12 cellular contexts compared by ENCODE assay signal in the genomic region with DNA sequence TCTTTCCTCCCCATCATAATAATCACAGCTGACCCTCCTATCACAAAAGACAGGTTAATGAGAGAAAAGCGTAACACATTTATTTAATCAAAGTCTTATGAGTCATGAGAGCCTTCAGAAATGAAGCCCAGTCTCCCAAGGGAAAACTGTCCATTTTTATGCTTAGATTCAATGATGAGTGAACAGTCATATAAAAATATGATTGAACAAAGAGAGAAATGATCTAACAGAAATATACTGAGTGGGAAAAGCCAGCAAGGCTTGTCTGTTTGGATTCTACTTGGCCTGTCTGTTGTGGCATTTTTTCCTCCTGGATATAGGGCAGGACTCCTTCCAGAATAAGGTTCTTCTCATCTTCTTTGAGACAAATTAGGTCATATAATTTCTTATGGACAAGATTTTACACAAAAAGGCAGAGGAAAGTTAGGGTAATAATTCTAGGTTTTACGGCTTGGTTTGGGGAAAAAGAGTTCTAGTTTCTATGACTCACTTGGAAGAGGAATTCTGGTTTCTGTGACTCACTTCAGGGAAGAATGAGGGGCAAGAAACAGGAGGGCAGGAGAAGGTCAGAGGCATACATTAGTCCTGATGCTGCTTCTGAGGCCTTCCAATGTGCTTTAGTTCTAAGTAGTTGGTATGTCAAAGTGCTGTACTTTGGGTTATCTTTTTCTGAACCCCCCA.
DNase-seq lines count a peak whose midpoint lies in the region; ATAC-seq, FAIRE-seq and TF ChIP-seq lines count a peak whose summit lies in the region.
"Had no signal": no experiment of that assay in that cellular context is flagged by ENCODE, and none has a peak within 500 bp of the region (broad histone marks: within the 10 kb centered on the region; RNA-seq: fewer than 3 reads in every experiment).

No MANE protein-coding gene starts in this region.

- TF ChIP-seq CTCF in HFFc6 (IDR thresholded peaks at IDR 0.05) (no peak), astrocyte of the cerebellum (IDR thresholded peaks at IDR 0.05; ENCODE audit: low read depth, low read length, missing control alignments) (no peak), keratinocyte (optimal IDR thresholded peaks at IDR 0.05 in 1 of 3, IDR thresholded peaks at IDR 0.05 in 1 of 3, conservative IDR thresholded peaks at IDR 0.05 in 1 of 3; ENCODE audit: extremely low read depth in 1 of 3, insufficient read depth in 2 of 3, low read length in 3 of 3) (no peak)

- ATAC-seq in GM18868 (IDR thresholded peaks at IDR 0.05; ENCODE audit: unreplicated experiment), result no peak
- ATAC-seq: activated CD4-positive, CD25-positive, alpha-beta regulatory T cell treated with anti-CD3 and anti-CD28 coated beads, Interleukin-2, amount 50 U/mL, for 24 hours had no signal

- 81 to 92% (median 85%) methylated on average over 2 of the region's 2 CpGs for WGBS in small intestine, 3 donors

- dilution Hi-C loops in keratinocyte (cut with MboI; ENCODE audit: extremely low pct_ligation_motif_present, low sequenced_read_pairs), result no loop called here

- H3K36me3 ChIP-seq in keratinocyte (ENCODE audit: control insufficient read depth in 2 of 2, extremely low read depth in 1 of 2, insufficient read depth in 2 of 2, low read length in 2 of 2) (no peaks in the 10 kb centered on the region), small intestine (ENCODE audit: control insufficient read depth in 2 of 2, insufficient read depth in 2 of 2, low read length in 2 of 2) (no peaks in the 10 kb centered on the region)
- H3K36me3 ChIP-seq: heart left ventricle, neutrophil had no signal

- in situ Hi-C loops in astrocyte of the cerebellum (cut with HindIII; ENCODE audit: low sequenced_read_pairs), result no loop called here

- no peak overlapping the region for H3K9ac ChIP-seq in keratinocyte (ENCODE audit: control insufficient read depth, extremely low read depth, insufficient read depth, low read length)

- peak overlapping the region; percentile 96 for H3K27ac Mint-ChIP-seq in HFFc6
- H3K27ac Mint-ChIP-seq: activated naive CD4-positive, alpha-beta T cell treated with anti-CD3 and anti-CD28 coated beads for 36 hours had no signal

- H3K4me3 Mint-ChIP-seq in HFFc6, result peak overlapping the region; percentile 72
- H3K4me3 Mint-ChIP-seq: activated naive CD4-positive, alpha-beta T cell treated with anti-CD3 and anti-CD28 coated beads for 36 hours had no signal

- DNase-seq in HFFc6 (peak; percentile 85), astrocyte of the cerebellum (ENCODE audit: low read depth) (peak; percentile 82), keratinocyte (ENCODE audit: low read depth, low spot score) (no peak), substantia nigra (lab: John Stamatoyannopoulos, UW) (no peak), small intestine (no peak), cerebellar cortex (ENCODE audit: low spot score) (no peak)
- DNase-seq in activated T-cell treated with anti-CD3 and anti-CD28 coated beads, Interleukin-2, amount 50 U/mL, for 1 hour, result no peak
- DNase-seq: activated naive CD4-positive, alpha-beta T cell treated with anti-CD3 and anti-CD28 coated beads for 36 hours; heart left ventricle had no signal

- H3K27me3 ChIP-seq in keratinocyte (ENCODE audit: control insufficient read depth, extremely low read depth, insufficient read depth, low read length) (no peaks in the 10 kb centered on the region), small intestine (ENCODE audit: control insufficient read depth in 2 of 2, insufficient read depth in 2 of 2, low read length in 2 of 2) (no peaks in the 10 kb centered on the region)
- H3K27me3 ChIP-seq: heart left ventricle, neutrophil had no signal

- H3K4me2 ChIP-seq in keratinocyte (ENCODE audit: control insufficient read depth, extremely low read depth, insufficient read depth, low read depth, low read length), result no peak overlapping the region

- FAIRE-seq in keratinocyte (lab: Jason Lieb, UNC) (peak; percentile 64), small intestine (lab: Jason Lieb, UNC) (no peak)

- H2AFZ ChIP-seq in keratinocyte (ENCODE audit: control insufficient read depth, low read length), result peak overlapping the region; percentile 73

- peaks cover 52% of the 10 kb centered on the region for H3K4me1 Mint-ChIP-seq in HFFc6 (ENCODE audit: low read depth)

- H3K27ac ChIP-seq in keratinocyte (ENCODE audit: control insufficient read depth, insufficient read depth, low read length) (peak overlapping the region; percentile 8), substantia nigra (ENCODE audit: low read depth, low read length, poor library complexity, severe bottlenecking) (peak overlapping the region; percentile 24), small intestine (ENCODE audit: low read depth in 1 of 2, low read length in 1 of 2) (no peak overlapping the region)
- H3K27ac ChIP-seq: neutrophil had no signal

- no peak overlapping the region for H3K4me3 ChIP-seq in astrocyte of the cerebellum (ENCODE audit: low read depth, low read length)
- H3K4me3 ChIP-seq in keratinocyte (ENCODE audit: control insufficient read depth in 2 of 3, extremely low read depth in 1 of 3, insufficient read depth in 2 of 3, low read depth in 1 of 3, low read length in 3 of 3), result no peak overlapping the region
- H3K4me3 ChIP-seq in small intestine (ENCODE audit: low read depth in 1 of 2, low read length in 2 of 2), result no peak overlapping the region
- H3K4me3 ChIP-seq: heart left ventricle had no signal

- no peaks in the 10 kb centered on the region for H3K36me3 Mint-ChIP-seq in HFFc6 (ENCODE audit: low read depth)

- H3K79me2 ChIP-seq in keratinocyte (ENCODE audit: control insufficient read depth, insufficient read depth, low read length), result no peaks in the 10 kb centered on the region

- H3K9me3 Mint-ChIP-seq in HFFc6, result no peaks in the 10 kb centered on the region

- H3K9me1 ChIP-seq in keratinocyte (ENCODE audit: control insufficient read depth, extremely low read depth, insufficient read depth, low read length), result no peaks in the 10 kb centered on the region

- peaks cover 4% of the 10 kb centered on the region; the same call in 1 of the 2 replicates for H3K27me3 Mint-ChIP-seq in HFFc6 (ENCODE audit: insufficient read depth)

- H3K9me3 ChIP-seq in keratinocyte (ENCODE audit: control insufficient read depth, low read depth, low read length) (no peaks in the 10 kb centered on the region), small intestine (ENCODE audit: control insufficient read depth, low read depth) (no peaks in the 10 kb centered on the region)
- H3K9me3 ChIP-seq: heart left ventricle, neutrophil had no signal

- peaks cover 8% of the 10 kb centered on the region for H3K4me1 ChIP-seq in keratinocyte (ENCODE audit: control insufficient read depth, extremely low read depth, insufficient read depth, low read length)
- no peaks in the 10 kb centered on the region for H3K4me1 ChIP-seq in small intestine (ENCODE audit: control insufficient read depth in 2 of 2, insufficient read depth in 1 of 2, low read depth in 1 of 2, low read length in 1 of 2)

- no peaks in the 10 kb centered on the region for H4K20me1 ChIP-seq in keratinocyte (ENCODE audit: control insufficient read depth, extremely low read depth, insufficient read depth, low read length)

Comparison
In these comparisons a context has a peak if more than half of its experiments do, and no peak if none do; other contexts are left out.
1. DNase-seq: peak in HFFc6 (single experiment) and astrocyte of the cerebellum (single experiment); none in keratinocyte (single experiment), substantia nigra (0 of 49), small intestine (single experiment), activated T-cell treated with anti-CD3 and anti-CD28 coated beads, Interleukin-2, amount 50 U/mL, for 1 hour (single experiment) and cerebellar cortex (single experiment).
2. H3K27ac ChIP-seq: peak in keratinocyte (single experiment) and substantia nigra (single experiment); none in small intestine (0 of 2).